In genomic region chr21:35814858-35815619, GRCh38 we compare ENCODE assay signal across 2 cellular contexts.
TF ChIP-seq lines count a peak whose summit lies in the region.

No MANE protein-coding gene starts in this region.

TF ChIP-seq in IMR-90, 13 proteins besides CTCF, POLR2A, EP300 and RAD21:
- no peak for TF ChIP-seq NFE2L2 (IDR thresholded peaks at IDR 0.05; ENCODE audit: low read depth, low read length)
- TF ChIP-seq MXI1 (IDR thresholded peaks at IDR 0.05; ENCODE audit: borderline replicate concordance, low read depth, low read length), result no peak
- TF ChIP-seq RFX5 (IDR thresholded peaks at IDR 0.05; ENCODE audit: low read depth, low read length), result no peak
- TF ChIP-seq USF2 (IDR thresholded peaks at IDR 0.05; ENCODE audit: low read depth, low read length), result no peak
- no peak for TF ChIP-seq FOS (IDR thresholded peaks at IDR 0.05; ENCODE audit: low read depth, low read length)
- TF ChIP-seq ELK1 (IDR thresholded peaks at IDR 0.05; ENCODE audit: borderline replicate concordance, low read depth, low read length), result no peak
- no peak for TF ChIP-seq CHD1 (IDR thresholded peaks at IDR 0.05; ENCODE audit: low read depth, low read length)
- no peak for TF ChIP-seq MAFK (IDR thresholded peaks at IDR 0.05; ENCODE audit: low read depth, low read length)
- TF ChIP-seq SMC3 (IDR thresholded peaks at IDR 0.05; ENCODE audit: low read depth, low read length), result no peak
- no peak for TF ChIP-seq RCOR1 (IDR thresholded peaks at IDR 0.05; ENCODE audit: insufficient replicate concordance, low read length)
- TF ChIP-seq MAZ (IDR thresholded peaks at IDR 0.05; ENCODE audit: borderline replicate concordance, low read depth, low read length), result no peak
- no peak for TF ChIP-seq CEBPB (IDR thresholded peaks at IDR 0.05; ENCODE audit: low read depth, low read length)
- no peak for TF ChIP-seq BHLHE40 (IDR thresholded peaks at IDR 0.05; ENCODE audit: low read depth, low read length)

TF ChIP-seq in H1, 55 proteins besides CTCF, POLR2A, EP300 and RAD21:
- no peak for TF ChIP-seq KDM4A (IDR thresholded peaks at IDR 0.05; ENCODE audit: low read depth, low read length, severe bottlenecking)
TF ChIP-seq in H1: peak in this region for 0.
